Comparison of ENCODE assay signal across 1 cellular context in the genomic region with DNA sequence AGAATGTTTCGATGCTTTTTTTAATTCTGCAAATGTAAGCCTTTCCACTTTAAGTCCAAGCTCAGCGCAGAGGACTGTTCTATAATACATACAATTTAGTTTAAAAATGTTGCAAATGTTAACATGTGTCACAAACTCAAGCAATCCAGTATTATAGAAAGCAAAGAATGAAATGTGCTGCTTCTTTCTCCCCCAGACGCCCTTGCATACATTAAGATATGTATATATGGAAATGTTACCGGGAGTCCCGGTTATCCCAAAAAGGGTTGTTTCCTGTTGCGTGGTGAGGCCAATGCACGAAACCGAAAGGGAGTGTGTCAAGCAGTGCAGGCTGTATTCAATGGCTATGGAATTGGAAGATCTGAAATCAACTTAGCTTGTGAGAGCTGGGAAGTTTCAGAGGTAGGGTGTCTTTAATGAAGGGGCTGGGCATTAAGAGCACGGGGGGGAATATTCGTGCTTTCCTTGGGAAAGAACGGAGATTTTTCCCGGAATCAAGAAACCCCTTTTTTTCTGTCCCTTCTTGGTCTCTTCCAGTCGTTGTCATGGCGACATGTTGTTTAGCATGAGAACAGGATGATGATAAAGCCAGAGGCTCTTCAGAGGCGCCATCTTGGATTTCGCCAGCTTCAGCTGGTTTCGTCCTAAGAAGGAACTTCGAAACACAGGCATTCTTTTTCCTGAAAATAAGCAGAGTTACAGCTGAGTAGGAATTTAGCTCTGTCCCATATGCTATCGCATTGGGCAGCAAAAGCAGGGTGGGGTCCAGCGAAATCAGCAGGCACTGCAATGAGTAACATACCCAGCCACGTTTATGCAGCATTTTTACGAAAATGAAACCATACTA.
TF ChIP-seq lines count a peak whose summit lies in the region.

No MANE protein-coding gene starts in this region.

TF ChIP-seq in K562, 482 proteins besides CTCF, POLR2A, EP300 and RAD21 (continued from another document and continues in another):
- TF ChIP-seq, protein P1, sequence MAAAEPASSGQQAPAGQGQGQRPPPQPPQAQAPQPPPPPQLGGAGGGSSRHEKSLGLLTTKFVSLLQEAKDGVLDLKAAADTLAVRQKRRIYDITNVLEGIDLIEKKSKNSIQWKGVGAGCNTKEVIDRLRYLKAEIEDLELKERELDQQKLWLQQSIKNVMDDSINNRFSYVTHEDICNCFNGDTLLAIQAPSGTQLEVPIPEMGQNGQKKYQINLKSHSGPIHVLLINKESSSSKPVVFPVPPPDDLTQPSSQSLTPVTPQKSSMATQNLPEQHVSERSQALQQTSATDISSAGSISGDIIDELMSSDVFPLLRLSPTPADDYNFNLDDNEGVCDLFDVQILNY (CRISPR knock-in tag; IDR thresholded peaks at IDR 0.05): no peak
- TF ChIP-seq, protein P2, sequence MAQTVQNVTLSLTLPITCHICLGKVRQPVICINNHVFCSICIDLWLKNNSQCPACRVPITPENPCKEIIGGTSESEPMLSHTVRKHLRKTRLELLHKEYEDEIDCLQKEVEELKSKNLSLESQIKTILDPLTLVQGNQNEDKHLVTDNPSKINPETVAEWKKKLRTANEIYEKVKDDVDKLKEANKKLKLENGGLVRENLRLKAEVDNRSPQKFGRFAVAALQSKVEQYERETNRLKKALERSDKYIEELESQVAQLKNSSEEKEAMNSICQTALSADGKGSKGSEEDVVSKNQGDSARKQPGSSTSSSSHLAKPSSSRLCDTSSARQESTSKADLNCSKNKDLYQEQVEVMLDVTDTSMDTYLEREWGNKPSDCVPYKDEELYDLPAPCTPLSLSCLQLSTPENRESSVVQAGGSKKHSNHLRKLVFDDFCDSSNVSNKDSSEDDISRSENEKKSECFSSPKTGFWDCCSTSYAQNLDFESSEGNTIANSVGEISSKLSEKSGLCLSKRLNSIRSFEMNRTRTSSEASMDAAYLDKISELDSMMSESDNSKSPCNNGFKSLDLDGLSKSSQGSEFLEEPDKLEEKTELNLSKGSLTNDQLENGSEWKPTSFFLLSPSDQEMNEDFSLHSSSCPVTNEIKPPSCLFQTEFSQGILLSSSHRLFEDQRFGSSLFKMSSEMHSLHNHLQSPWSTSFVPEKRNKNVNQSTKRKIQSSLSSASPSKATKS (CRISPR knock-in tag; IDR thresholded peaks at IDR 0.05): no peak
- TF ChIP-seq ZNF668 (CRISPR knock-in tag; IDR thresholded peaks at IDR 0.05) (peak; percentile 83), SMARCC2 (IDR thresholded peaks at IDR 0.05; ENCODE audit: low read depth) (no peak), ZNF57 (CRISPR knock-in tag; IDR thresholded peaks at IDR 0.05) (no peak), ZBTB1 (CRISPR knock-in tag; IDR thresholded peaks at IDR 0.05; ENCODE audit: borderline replicate concordance, low read depth) (peak; percentile 15; the same call in 1 of the 2 replicates), ZNF695 (CRISPR knock-in tag; IDR thresholded peaks at IDR 0.05) (no peak), RBM15 (IDR thresholded peaks at IDR 0.05; ENCODE audit: insufficient read depth, low read length) (no peak), ZNF436 (CRISPR knock-in tag; IDR thresholded peaks at IDR 0.05) (no peak), ZNF311 (CRISPR knock-in tag; IDR thresholded peaks at IDR 0.05) (0 out of 2 replicates have a peak, but pooled peaks have one; percentile 44), ZNF12 (CRISPR knock-in tag; IDR thresholded peaks at IDR 0.05) (no peak), HDGF (IDR thresholded peaks at IDR 0.05) (no peak), FOSL1 (tag; conservative IDR thresholded peaks at IDR 0.05) (no peak), ZNF217 (CRISPR knock-in tag; IDR thresholded peaks at IDR 0.05) (no peak), ZNF707 (CRISPR knock-in tag; conservative IDR thresholded peaks at IDR 0.05) (no peak), MEF2A (IDR thresholded peaks at IDR 0.05; ENCODE audit: control insufficient read depth, low read depth, low read length) (no peak), HNRNPLL (IDR thresholded peaks at IDR 0.05; ENCODE audit: low read depth, low read length, poor library complexity, severe bottlenecking) (no peak), PTBP1 (IDR thresholded peaks at IDR 0.05; ENCODE audit: low read depth, low read length) (no peak), ZNF778 (CRISPR knock-in tag; IDR thresholded peaks at IDR 0.05) (no peak), LCOR (CRISPR knock-in tag; IDR thresholded peaks at IDR 0.05) (peak; percentile 58; the same call in 1 of the 2 replicates), HDAC6 (IDR thresholded peaks at IDR 0.05; ENCODE audit: low read depth, low read length) (no peak), ZSCAN32 (CRISPR knock-in tag; IDR thresholded peaks at IDR 0.05) (0 out of 2 replicates have a peak, but pooled peaks have one; percentile 27), SMAD2 (IDR thresholded peaks at IDR 0.05; ENCODE audit: low read depth, low read length) (no peak), ZNF431 (CRISPR knock-in tag; IDR thresholded peaks at IDR 0.05) (no peak), TAF1 (IDR thresholded peaks at IDR 0.05; ENCODE audit: control insufficient read depth, extremely low read depth, insufficient read depth, low read length, severe bottlenecking) (peak; percentile 91), ERF (CRISPR knock-in tag; IDR thresholded peaks at IDR 0.05) (peak; percentile 20; the same call in 1 of the 2 replicates), XRCC5 (IDR thresholded peaks at IDR 0.05; ENCODE audit: low read depth, low read length) (peak; percentile 25; the same call in 1 of the 2 replicates), ZFP30 (CRISPR knock-in tag; IDR thresholded peaks at IDR 0.05; ENCODE audit: borderline replicate concordance) (no peak), NONO (IDR thresholded peaks at IDR 0.05; ENCODE audit: low read depth in 2 of 2, low read length in 1 of 2) (peak in 1 of 2 experiments; percentile 99; a peak in 2 of 4 replicates), SLC30A9 (CRISPR knock-in tag; IDR thresholded peaks at IDR 0.05) (no peak), STAG1 (CRISPR knock-in tag; IDR thresholded peaks at IDR 0.05; ENCODE audit: borderline replicate concordance) (no peak), ZNF445 (CRISPR knock-in tag; IDR thresholded peaks at IDR 0.05; ENCODE audit: low read depth) (no peak), DMBX1 (CRISPR knock-in tag; IDR thresholded peaks at IDR 0.05; ENCODE audit: borderline replicate concordance) (no peak; the same call in 1 of the 2 replicates), FOXA3 (CRISPR knock-in tag; conservative IDR thresholded peaks at IDR 0.05 in 1 of 2, IDR thresholded peaks at IDR 0.05 in 1 of 2) (no peak), HMG20B (CRISPR knock-in tag; IDR thresholded peaks at IDR 0.05) (no peak)
- TF ChIP-seq, protein P3, sequence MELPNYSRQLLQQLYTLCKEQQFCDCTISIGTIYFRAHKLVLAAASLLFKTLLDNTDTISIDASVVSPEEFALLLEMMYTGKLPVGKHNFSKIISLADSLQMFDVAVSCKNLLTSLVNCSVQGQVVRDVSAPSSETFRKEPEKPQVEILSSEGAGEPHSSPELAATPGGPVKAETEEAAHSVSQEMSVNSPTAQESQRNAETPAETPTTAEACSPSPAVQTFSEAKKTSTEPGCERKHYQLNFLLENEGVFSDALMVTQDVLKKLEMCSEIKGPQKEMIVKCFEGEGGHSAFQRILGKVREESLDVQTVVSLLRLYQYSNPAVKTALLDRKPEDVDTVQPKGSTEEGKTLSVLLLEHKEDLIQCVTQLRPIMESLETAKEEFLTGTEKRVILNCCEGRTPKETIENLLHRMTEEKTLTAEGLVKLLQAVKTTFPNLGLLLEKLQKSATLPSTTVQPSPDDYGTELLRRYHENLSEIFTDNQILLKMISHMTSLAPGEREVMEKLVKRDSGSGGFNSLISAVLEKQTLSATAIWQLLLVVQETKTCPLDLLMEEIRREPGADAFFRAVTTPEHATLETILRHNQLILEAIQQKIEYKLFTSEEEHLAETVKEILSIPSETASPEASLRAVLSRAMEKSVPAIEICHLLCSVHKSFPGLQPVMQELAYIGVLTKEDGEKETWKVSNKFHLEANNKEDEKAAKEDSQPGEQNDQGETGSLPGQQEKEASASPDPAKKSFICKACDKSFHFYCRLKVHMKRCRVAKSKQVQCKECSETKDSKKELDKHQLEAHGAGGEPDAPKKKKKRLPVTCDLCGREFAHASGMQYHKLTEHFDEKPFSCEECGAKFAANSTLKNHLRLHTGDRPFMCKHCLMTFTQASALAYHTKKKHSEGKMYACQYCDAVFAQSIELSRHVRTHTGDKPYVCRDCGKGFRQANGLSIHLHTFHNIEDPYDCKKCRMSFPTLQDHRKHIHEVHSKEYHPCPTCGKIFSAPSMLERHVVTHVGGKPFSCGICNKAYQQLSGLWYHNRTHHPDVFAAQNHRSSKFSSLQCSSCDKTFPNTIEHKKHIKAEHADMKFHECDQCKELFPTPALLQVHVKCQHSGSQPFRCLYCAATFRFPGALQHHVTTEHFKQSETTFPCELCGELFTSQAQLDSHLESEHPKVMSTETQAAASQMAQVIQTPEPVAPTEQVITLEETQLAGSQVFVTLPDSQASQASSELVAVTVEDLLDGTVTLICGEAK (IDR thresholded peaks at IDR 0.05): peak; percentile 68
- TF ChIP-seq, protein P3 (CRISPR knock-in tag; IDR thresholded peaks at IDR 0.05): no peak
- TF ChIP-seq, protein P4, sequence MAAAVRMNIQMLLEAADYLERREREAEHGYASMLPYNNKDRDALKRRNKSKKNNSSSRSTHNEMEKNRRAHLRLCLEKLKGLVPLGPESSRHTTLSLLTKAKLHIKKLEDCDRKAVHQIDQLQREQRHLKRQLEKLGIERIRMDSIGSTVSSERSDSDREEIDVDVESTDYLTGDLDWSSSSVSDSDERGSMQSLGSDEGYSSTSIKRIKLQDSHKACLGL (CRISPR knock-in tag; IDR thresholded peaks at IDR 0.05; ENCODE audit: borderline replicate concordance, poor library complexity, severe bottlenecking): no peak
- TF ChIP-seq, protein P5, sequence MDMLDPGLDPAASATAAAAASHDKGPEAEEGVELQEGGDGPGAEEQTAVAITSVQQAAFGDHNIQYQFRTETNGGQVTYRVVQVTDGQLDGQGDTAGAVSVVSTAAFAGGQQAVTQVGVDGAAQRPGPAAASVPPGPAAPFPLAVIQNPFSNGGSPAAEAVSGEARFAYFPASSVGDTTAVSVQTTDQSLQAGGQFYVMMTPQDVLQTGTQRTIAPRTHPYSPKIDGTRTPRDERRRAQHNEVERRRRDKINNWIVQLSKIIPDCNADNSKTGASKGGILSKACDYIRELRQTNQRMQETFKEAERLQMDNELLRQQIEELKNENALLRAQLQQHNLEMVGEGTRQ (CRISPR knock-in tag; IDR thresholded peaks at IDR 0.05): no peak
- TF ChIP-seq, protein P6, sequence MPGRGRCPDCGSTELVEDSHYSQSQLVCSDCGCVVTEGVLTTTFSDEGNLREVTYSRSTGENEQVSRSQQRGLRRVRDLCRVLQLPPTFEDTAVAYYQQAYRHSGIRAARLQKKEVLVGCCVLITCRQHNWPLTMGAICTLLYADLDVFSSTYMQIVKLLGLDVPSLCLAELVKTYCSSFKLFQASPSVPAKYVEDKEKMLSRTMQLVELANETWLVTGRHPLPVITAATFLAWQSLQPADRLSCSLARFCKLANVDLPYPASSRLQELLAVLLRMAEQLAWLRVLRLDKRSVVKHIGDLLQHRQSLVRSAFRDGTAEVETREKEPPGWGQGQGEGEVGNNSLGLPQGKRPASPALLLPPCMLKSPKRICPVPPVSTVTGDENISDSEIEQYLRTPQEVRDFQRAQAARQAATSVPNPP (IDR thresholded peaks at IDR 0.05; ENCODE audit: borderline replicate concordance, insufficient read depth, insufficient read length): no peak
- TF ChIP-seq, protein P7, sequence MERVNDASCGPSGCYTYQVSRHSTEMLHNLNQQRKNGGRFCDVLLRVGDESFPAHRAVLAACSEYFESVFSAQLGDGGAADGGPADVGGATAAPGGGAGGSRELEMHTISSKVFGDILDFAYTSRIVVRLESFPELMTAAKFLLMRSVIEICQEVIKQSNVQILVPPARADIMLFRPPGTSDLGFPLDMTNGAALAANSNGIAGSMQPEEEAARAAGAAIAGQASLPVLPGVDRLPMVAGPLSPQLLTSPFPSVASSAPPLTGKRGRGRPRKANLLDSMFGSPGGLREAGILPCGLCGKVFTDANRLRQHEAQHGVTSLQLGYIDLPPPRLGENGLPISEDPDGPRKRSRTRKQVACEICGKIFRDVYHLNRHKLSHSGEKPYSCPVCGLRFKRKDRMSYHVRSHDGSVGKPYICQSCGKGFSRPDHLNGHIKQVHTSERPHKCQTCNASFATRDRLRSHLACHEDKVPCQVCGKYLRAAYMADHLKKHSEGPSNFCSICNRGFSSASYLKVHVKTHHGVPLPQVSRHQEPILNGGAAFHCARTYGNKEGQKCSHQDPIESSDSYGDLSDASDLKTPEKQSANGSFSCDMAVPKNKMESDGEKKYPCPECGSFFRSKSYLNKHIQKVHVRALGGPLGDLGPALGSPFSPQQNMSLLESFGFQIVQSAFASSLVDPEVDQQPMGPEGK (CRISPR knock-in tag; IDR thresholded peaks at IDR 0.05; ENCODE audit: borderline replicate concordance): peak; percentile 83; the same call in 1 of the 2 replicates
